In genomic region chr11:95248666-95249467, GRCh38 we compare ENCODE assay signal across 10 cellular contexts. TPM values are rescaled to one million over a fixed set of nuclear protein-coding genes. Genes with fewer than 3 reads are reported as not detected.
DNase-seq lines count a peak whose midpoint lies in the region; ATAC-seq lines count a peak whose summit lies in the region.
"Had no signal": no experiment of that assay in that cellular context is flagged by ENCODE, and none has a peak within 500 bp of the region (broad histone marks: within the 10 kb centered on the region; RNA-seq: fewer than 3 reads in every experiment).

No MANE protein-coding gene starts in this region.

- intact Hi-C loops in Right ventricle myocardium inferior (cut with DNase I): no loop called here

- H3K27ac ChIP-seq in iPS-20b (ENCODE audit: low read length): peak overlapping the region; percentile 50

- no peaks in the 10 kb centered on the region for H3K9me3 ChIP-seq in iPS-20b (ENCODE audit: insufficient read depth, low read depth, low read length)

- no peaks in the 10 kb centered on the region for H3K36me3 ChIP-seq in iPS-20b (ENCODE audit: insufficient read depth, low read depth, low read length)

- H3K4me1 ChIP-seq in iPS-20b (ENCODE audit: insufficient read depth, low read length): peaks cover 38% of the 10 kb centered on the region

- H3K27me3 ChIP-seq in iPS-20b (ENCODE audit: insufficient read depth, low read length): no peaks in the 10 kb centered on the region

- no peak for DNase-seq in NOMO-1 treated with dmso at 0.1 percent for 144 hours (lab: John Stamatoyannopoulos, UW; ENCODE audit: unreplicated experiment)
- DNase-seq in 8988T: no peak
- no peak for DNase-seq in Right ventricle myocardium inferior (ENCODE audit: missing footprints)
- no peak for DNase-seq in NK-92 (lab: John Stamatoyannopoulos, UW; ENCODE audit: unreplicated experiment)
- DNase-seq: activated gamma-delta T cell, right cardiac atrium had no signal

- no peak overlapping the region for H3K4me3 ChIP-seq in iPS-20b (ENCODE audit: low read length)

- ATAC-seq in GM18498 (IDR thresholded peaks at IDR 0.05; ENCODE audit: unreplicated experiment) (peak; percentile 83), GM19467 (IDR thresholded peaks at IDR 0.05; ENCODE audit: unreplicated experiment) (peak; percentile 80), HG03108 (IDR thresholded peaks at IDR 0.05; ENCODE audit: unreplicated experiment) (peak; percentile 74), Right ventricle myocardium inferior (no peak)

- peak overlapping the region; percentile 35; the same call in 1 of the 2 replicates for H3K9ac ChIP-seq in iPS-20b (ENCODE audit: low read depth, low read length)

RNA-seq across cellular contexts. Expression of gene SESN3, which starts 17.9 kb away (rescaled TPM):
- total RNA-seq in Right ventricle myocardium inferior: 6.0 TPM
